In the genomic region with DNA sequence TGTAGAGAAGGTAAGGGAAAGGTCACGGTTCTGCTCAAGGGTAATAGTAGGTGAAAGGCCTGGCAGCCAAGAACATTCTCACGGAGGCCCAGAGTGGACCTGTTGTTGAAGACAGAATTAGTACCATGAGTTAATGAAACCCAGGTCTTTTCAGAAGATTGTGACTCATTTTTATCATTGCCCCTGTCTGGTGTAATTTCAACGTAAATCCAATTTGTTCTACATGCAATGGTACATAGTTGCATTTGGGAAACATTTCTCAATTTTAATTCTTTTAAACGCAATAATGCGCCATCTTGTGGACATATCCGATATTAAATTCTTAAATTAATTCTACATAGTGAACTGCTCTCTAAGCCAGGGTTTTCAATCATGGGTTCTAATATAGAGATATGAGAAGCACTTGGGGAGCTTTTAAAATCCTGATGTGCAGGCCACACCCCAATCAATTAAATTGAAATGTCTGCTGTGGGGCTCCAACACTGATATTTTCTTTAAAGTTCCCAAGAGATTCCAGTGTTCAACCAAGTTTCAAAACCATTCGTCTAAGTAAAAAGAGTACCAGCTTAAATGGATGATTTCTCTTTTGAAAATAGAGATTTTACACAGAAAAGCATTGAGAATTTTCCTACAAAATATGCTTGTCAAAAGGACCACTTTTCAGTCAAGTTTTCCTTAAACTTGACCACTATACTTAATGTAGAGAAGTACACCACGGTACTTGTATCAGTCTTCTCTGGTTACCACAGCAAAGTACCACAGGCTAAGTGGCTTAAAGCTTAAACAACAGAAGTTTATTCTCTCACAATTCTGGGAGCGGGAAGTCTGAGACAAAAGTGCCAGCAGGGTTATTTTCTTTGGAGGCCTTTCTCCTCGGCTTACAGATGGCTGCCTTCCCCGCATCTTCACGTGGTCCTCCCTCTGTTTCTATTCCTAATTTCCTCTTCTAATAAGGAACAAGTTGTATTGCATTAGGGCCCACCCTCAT, we compare ENCODE assay signal across 8 cellular contexts.
DNase-seq lines count a peak whose midpoint lies in the region; ATAC-seq, FAIRE-seq and TF ChIP-seq lines count a peak whose summit lies in the region.

No MANE protein-coding gene starts in this region.

- WGBS in heart right ventricle, 2 donors = 42 to 43% methylated on average over 12 of the region's 12 CpGs
- 57 to 64% (median 59%) methylated on average over 12 of the region's 12 CpGs for WGBS in small intestine, 3 donors

- no peak overlapping the region for H3K4me3 ChIP-seq in GM12864 (ENCODE audit: low read depth, low read length)
- no peak overlapping the region for H3K4me3 ChIP-seq in heart right ventricle
- no peak overlapping the region for H3K4me3 ChIP-seq in small intestine (ENCODE audit: low read depth in 1 of 2, low read length in 2 of 2)

- peak overlapping the region in 7 of 10 donors; percentile 6 to 61 (median 45) for H3K27ac ChIP-seq in heart right ventricle
- H3K27ac ChIP-seq in small intestine (ENCODE audit: low read depth in 1 of 2, low read length in 1 of 2) = no peak overlapping the region

- no peak overlapping the region for H3K27ac Mint-ChIP-seq in activated B cell treated with CpG ODN at 0.5 μM for 24 hours
- no peak overlapping the region for H3K27ac Mint-ChIP-seq in activated CD4-positive, alpha-beta T cell treated with anti-CD3 and anti-CD28 coated beads, Interleukin-2, amount 10 ng/mL, durations not matched to agents 7 days and 5 days

- H3K27me3 Mint-ChIP-seq in activated B cell treated with CpG ODN at 0.5 μM for 24 hours = no peaks in the 10 kb centered on the region
- peaks cover 2% of the 10 kb centered on the region for H3K27me3 Mint-ChIP-seq in activated CD4-positive, alpha-beta T cell treated with anti-CD3 and anti-CD28 coated beads, Interleukin-2, amount 10 ng/mL, durations not matched to agents 7 days and 5 days

- FAIRE-seq in small intestine (lab: Jason Lieb, UNC) = peak; percentile 36

- no peaks in the 10 kb centered on the region for H3K4me1 Mint-ChIP-seq in activated B cell treated with CpG ODN at 0.5 μM for 24 hours
- no peaks in the 10 kb centered on the region for H3K4me1 Mint-ChIP-seq in activated CD4-positive, alpha-beta T cell treated with anti-CD3 and anti-CD28 coated beads, Interleukin-2, amount 10 ng/mL, durations not matched to agents 7 days and 5 days

- peak; percentile 32 for TF ChIP-seq CTCF in GM12864 (IDR thresholded peaks at IDR 0.05; ENCODE audit: low read depth, low read length, missing control alignments)
- peak; percentile 39 for TF ChIP-seq CTCF in activated B cell treated with CpG ODN at 0.5 μM for 24 hours (IDR thresholded peaks at IDR 0.05)
- peak; percentile 47 to 72 (median 59) for TF ChIP-seq CTCF in heart right ventricle (IDR thresholded peaks at IDR 0.05)

- no peak overlapping the region for H3K4me3 Mint-ChIP-seq in activated B cell treated with CpG ODN at 0.5 μM for 24 hours
- H3K4me3 Mint-ChIP-seq in activated CD4-positive, alpha-beta T cell treated with anti-CD3 and anti-CD28 coated beads, Interleukin-2, amount 10 ng/mL, durations not matched to agents 7 days and 5 days = no peak overlapping the region

- H3K4me1 ChIP-seq in heart right ventricle (peaks cover 0 to 63% (median 24%) of the 10 kb centered on the region in 9 donors), small intestine (ENCODE audit: control insufficient read depth in 2 of 2, insufficient read depth in 1 of 2, low read depth in 1 of 2, low read length in 1 of 2) (no peaks in the 10 kb centered on the region)

- ATAC-seq in activated B cell treated with CpG ODN at 0.5 μM for 24 hours (ENCODE audit: low read depth) = no peak
- ATAC-seq in heart right ventricle = peak in 7 of 8 donors; percentile 12 to 59 (median 48)

- no peaks in the 10 kb centered on the region for H3K27me3 ChIP-seq in heart right ventricle
- H3K27me3 ChIP-seq in small intestine (ENCODE audit: control insufficient read depth in 2 of 2, insufficient read depth in 2 of 2, low read length in 2 of 2) = no peaks in the 10 kb centered on the region

- H3K36me3 Mint-ChIP-seq in activated B cell treated with CpG ODN at 0.5 μM for 24 hours (ENCODE audit: low read depth) = no peaks in the 10 kb centered on the region
- no peaks in the 10 kb centered on the region for H3K36me3 Mint-ChIP-seq in activated CD4-positive, alpha-beta T cell treated with anti-CD3 and anti-CD28 coated beads, Interleukin-2, amount 10 ng/mL, durations not matched to agents 7 days and 5 days (ENCODE audit: low read depth)

- CTCF ChIA-PET in activated B cell treated with CpG ODN at 0.5 μM for 24 hours (lab: Charles Lee) = interaction anchor here (0.8 to 3.6 kb wide), 9 partner anchors 10 to 368 kb away, joined by 3 to 20 read pairs (median 6); no protein-coding TSS in a partner anchor
- CTCF ChIA-PET in activated CD4-positive, alpha-beta T cell treated with anti-CD3 and anti-CD28 coated beads, Interleukin-2, amount 10 ng/mL, durations not matched to agents 7 days and 5 days (lab: Charles Lee) = no interaction called here

- H3K9me3 ChIP-seq in heart right ventricle = no peaks in the 10 kb centered on the region
- H3K9me3 ChIP-seq in small intestine (ENCODE audit: control insufficient read depth, low read depth) = no peaks in the 10 kb centered on the region

- no peaks in the 10 kb centered on the region for H3K36me3 ChIP-seq in heart right ventricle
- H3K36me3 ChIP-seq in small intestine (ENCODE audit: control insufficient read depth in 2 of 2, insufficient read depth in 2 of 2, low read length in 2 of 2) = no peaks in the 10 kb centered on the region

- H3K9me3 Mint-ChIP-seq in activated B cell treated with CpG ODN at 0.5 μM for 24 hours = no peaks in the 10 kb centered on the region
- no peaks in the 10 kb centered on the region for H3K9me3 Mint-ChIP-seq in activated CD4-positive, alpha-beta T cell treated with anti-CD3 and anti-CD28 coated beads, Interleukin-2, amount 10 ng/mL, durations not matched to agents 7 days and 5 days

- intact Hi-C loops in activated B cell treated with CpG ODN at 0.5 μM for 24 hours (cut with micrococcal nuclease) = loop anchor here (1.0 kb wide), 3 partner anchors 333 to 453 kb away; no protein-coding TSS in a partner anchor
- intact Hi-C loops in heart right ventricle (cut with DNase I) = loop anchor here (1.0 to 10.0 kb wide), 14 partner anchors 38 to 452 kb away; a partner anchor contains a TSS

- DNase-seq in GM12864 (ENCODE audit: low read depth) (no peak), NCI-H1694 treated with DMSO at 0.1 percent for 48 hours (lab: John Stamatoyannopoulos, UW) (peak; percentile 72), activated B cell treated with CpG ODN at 0.5 μM for 24 hours (no peak), heart right ventricle (no peak), small intestine (peak; percentile 46), COLO668 (lab: John Stamatoyannopoulos, UW; ENCODE audit: unreplicated experiment) (no peak)
- no peak for DNase-seq in activated CD4-positive, alpha-beta T cell treated with anti-CD3 and anti-CD28 coated beads, Interleukin-2, amount 10 ng/mL, durations not matched to agents 7 days and 5 days
- no peak for DNase-seq in activated CD8-positive, alpha-beta memory T cell treated with anti-CD3 and anti-CD28 coated beads for 24 hours

- POLR2A ChIA-PET in activated B cell treated with CpG ODN at 0.5 μM for 24 hours (lab: Charles Lee) = no interaction called here
- POLR2A ChIA-PET in activated CD4-positive, alpha-beta T cell treated with anti-CD3 and anti-CD28 coated beads, Interleukin-2, amount 10 ng/mL, durations not matched to agents 7 days and 5 days (lab: Charles Lee) = no interaction called here

Comparison
In these comparisons a context has a peak if more than half of its experiments do, and no peak if none do; other contexts are left out.
1. DNase-seq: peak in NCI-H1694 treated with DMSO at 0.1 percent for 48 hours (single experiment) and small intestine (single experiment); none in GM12864 (single experiment), activated B cell treated with CpG ODN at 0.5 μM for 24 hours (single experiment), heart right ventricle (0 of 2), activated CD4-positive, alpha-beta T cell treated with anti-CD3 and anti-CD28 coated beads, Interleukin-2, amount 10 ng/mL, durations not matched to agents 7 days and 5 days (single experiment), activated CD8-positive, alpha-beta memory T cell treated with anti-CD3 and anti-CD28 coated beads for 24 hours (single experiment) and COLO668 (single experiment).
2. H3K27ac ChIP-seq: peak in heart right ventricle (7 of 10); none in small intestine (0 of 2).
3. Peak in every context shown above with its lines, with median percentiles within 50 percentile points of each other: CTCF ChIP-seq.